In genomic region chr5:151770383-151771258, GRCh38 we compare ENCODE assay signal across 8 cellular contexts. TPM values are rescaled to one million over a fixed set of nuclear protein-coding genes. Genes with fewer than 3 reads are reported as not detected.
DNase-seq lines count a peak whose midpoint lies in the region; ATAC-seq and TF ChIP-seq lines count a peak whose summit lies in the region.

No MANE protein-coding gene starts in this region.

- POLR2A ChIA-PET in AG04449 (lab: Yijun Ruan, JAX), result interaction anchor here (0.6 to 3.1 kb wide), 17 partner anchors 12 to 518 kb away, joined by 3 to 16 read pairs (median 6); partner anchors contain the start of genes ATOX1, GM2A and SPARC
- POLR2A ChIA-PET in activated CD8-positive, alpha-beta T cell treated with anti-CD3 and anti-CD28 coated beads, Interleukin-2, amount 10 ng/mL, durations not matched to agents 7 days and 5 days (lab: Charles Lee), result interaction anchor here (0.6 to 6.8 kb wide), 16 partner anchors 10 to 620 kb away, joined by 3 to 100 read pairs (median 4); partner anchors contain the start of genes ATOX1 and SLC36A1

- no peak for TF ChIP-seq EP300 in neural cell (conservative IDR thresholded peaks at IDR 0.05; ENCODE audit: poor library complexity, severe bottlenecking)

- no peaks in the 10 kb centered on the region for H3K27me3 Mint-ChIP-seq in activated CD8-positive, alpha-beta T cell treated with anti-CD3 and anti-CD28 coated beads, Interleukin-2, amount 10 ng/mL, durations not matched to agents 7 days and 5 days (ENCODE audit: low read depth)
- H3K27me3 Mint-ChIP-seq in type B pancreatic cell, result no peaks in the 10 kb centered on the region

- H3K9me3 Mint-ChIP-seq in activated CD8-positive, alpha-beta T cell treated with anti-CD3 and anti-CD28 coated beads, Interleukin-2, amount 10 ng/mL, durations not matched to agents 7 days and 5 days (ENCODE audit: insufficient read depth), result no peaks in the 10 kb centered on the region
- H3K9me3 Mint-ChIP-seq in type B pancreatic cell, result no peaks in the 10 kb centered on the region

- H3K4me3 ChIP-seq in AG04449 (ENCODE audit: low read depth, low read length) (peak overlapping the region; percentile 58), neural cell (ENCODE audit: low read length) (peak overlapping the region; percentile 71)

- H3K4me2 ChIP-seq in neural cell (ENCODE audit: low read length), result peak overlapping the region; percentile 60

- H3K27me3 ChIP-seq in neural cell (ENCODE audit: insufficient read depth, low read depth, low read length), result no peaks in the 10 kb centered on the region

- H3K36me3 ChIP-seq in neural cell (ENCODE audit: insufficient read depth, low read length), result no peaks in the 10 kb centered on the region

- H3K4me3 Mint-ChIP-seq in activated CD8-positive, alpha-beta T cell treated with anti-CD3 and anti-CD28 coated beads, Interleukin-2, amount 10 ng/mL, durations not matched to agents 7 days and 5 days, result no peak overlapping the region
- H3K4me3 Mint-ChIP-seq in type B pancreatic cell, result peak overlapping the region; percentile 59

- no peak overlapping the region for H3K27ac Mint-ChIP-seq in activated CD8-positive, alpha-beta T cell treated with anti-CD3 and anti-CD28 coated beads, Interleukin-2, amount 10 ng/mL, durations not matched to agents 7 days and 5 days
- no peak overlapping the region for H3K27ac Mint-ChIP-seq in type B pancreatic cell

- H3F3A ChIP-seq in neural cell (ENCODE audit: insufficient read depth, low read length, poor library complexity, severe bottlenecking), result no peaks in the 10 kb centered on the region

- H3K9me3 ChIP-seq in neural cell (ENCODE audit: low read length), result no peaks in the 10 kb centered on the region

- peaks cover 5% of the 10 kb centered on the region for H4K20me1 ChIP-seq in neural cell (ENCODE audit: insufficient read depth)

- peak; percentile 35 for TF ChIP-seq CTCF in AG04449 (IDR thresholded peaks at IDR 0.05; ENCODE audit: insufficient read depth, low read length, missing control alignments)
- peak; percentile 38 for TF ChIP-seq CTCF in GM12874 (IDR thresholded peaks at IDR 0.05; ENCODE audit: insufficient read depth, low read depth, low read length)
- no peak for TF ChIP-seq CTCF in neural cell (IDR thresholded peaks at IDR 0.05; ENCODE audit: poor library complexity, severe bottlenecking)
- TF ChIP-seq CTCF in type B pancreatic cell (conservative IDR thresholded peaks at IDR 0.05), result no peak

- peak overlapping the region; percentile 88 for H3K27ac ChIP-seq in neural cell (ENCODE audit: low read length)

- TF ChIP-seq RAD21 in neural cell (conservative IDR thresholded peaks at IDR 0.05), result no peak

- H3K4me1 Mint-ChIP-seq in activated CD8-positive, alpha-beta T cell treated with anti-CD3 and anti-CD28 coated beads, Interleukin-2, amount 10 ng/mL, durations not matched to agents 7 days and 5 days (ENCODE audit: low read depth), result peaks cover 27% of the 10 kb centered on the region
- H3K4me1 Mint-ChIP-seq in type B pancreatic cell (ENCODE audit: unreplicated experiment), result peaks cover 23% of the 10 kb centered on the region

- peaks cover 22% of the 10 kb centered on the region for H3K79me2 ChIP-seq in neural cell (replicated peaks; ENCODE audit: insufficient read depth, low read length)

- CTCF ChIA-PET in AG04449 (lab: Yijun Ruan, JAX), result interaction anchor here (0.6 to 3.3 kb wide), 25 partner anchors 8 to 645 kb away, joined by 3 to 28 read pairs (median 5); partner anchors contain the start of genes ATOX1 and SLC36A1
- CTCF ChIA-PET in activated CD8-positive, alpha-beta T cell treated with anti-CD3 and anti-CD28 coated beads, Interleukin-2, amount 10 ng/mL, durations not matched to agents 7 days and 5 days (lab: Charles Lee), result interaction anchor here (0.6 to 5.3 kb wide), 28 partner anchors 8 to 322 kb away, joined by 3 to 53 read pairs (median 4); partner anchors contain the start of genes ATOX1, SLC36A1 and SPARC

- peaks cover 27% of the 10 kb centered on the region for H3K36me3 Mint-ChIP-seq in activated CD8-positive, alpha-beta T cell treated with anti-CD3 and anti-CD28 coated beads, Interleukin-2, amount 10 ng/mL, durations not matched to agents 7 days and 5 days (ENCODE audit: low read depth)
- no peaks in the 10 kb centered on the region for H3K36me3 Mint-ChIP-seq in type B pancreatic cell

- H3K9me2 ChIP-seq in neural cell (ENCODE audit: insufficient read depth, low read length), result no peaks in the 10 kb centered on the region

- peak overlapping the region; percentile 78 for H3K9ac ChIP-seq in neural cell (ENCODE audit: low read length)

- DNase-seq in AG04449 (ENCODE audit: low read depth, low spot score), result no peak
- peak; percentile 20 for DNase-seq in NCI-H1417 treated with DMSO at 0.1 percent for 48 hours (lab: John Stamatoyannopoulos, UW)
- no peak for DNase-seq in activated CD8-positive, alpha-beta T cell treated with anti-CD3 and anti-CD28 coated beads, Interleukin-2, amount 10 ng/mL, durations not matched to agents 7 days and 5 days
- DNase-seq in fibroblast of the conjunctiva (ENCODE audit: low read depth), result peak; percentile 81
- DNase-seq in type B pancreatic cell (ENCODE audit: extremely low spot score, unreplicated experiment), result peak; percentile 78

- peak overlapping the region; percentile 75 for H2AFZ ChIP-seq in neural cell (ENCODE audit: low read depth, low read length)

- peak; percentile 34 for ATAC-seq in HG02642 (IDR thresholded peaks at IDR 0.05; ENCODE audit: poor library complexity, unreplicated experiment)
- peak; percentile 21 for ATAC-seq in activated CD8-positive, alpha-beta T cell treated with anti-CD3 and anti-CD28 coated beads, Interleukin-2, amount 10 ng/mL, durations not matched to agents 7 days and 5 days

TF ChIP-seq in neural cell, 6 proteins besides CTCF, POLR2A, EP300 and RAD21:
- TF ChIP-seq EZH2 (IDR thresholded peaks at IDR 0.05; ENCODE audit: borderline replicate concordance, insufficient read depth, low read length, poor library complexity, severe bottlenecking) (no peak), TAF1 (IDR thresholded peaks at IDR 0.05; ENCODE audit: low read depth) (no peak), POLR2AphosphoS5 (IDR thresholded peaks at IDR 0.05) (no peak), SMC3 (conservative IDR thresholded peaks at IDR 0.05; ENCODE audit: poor library complexity) (no peak), MXI1 (conservative IDR thresholded peaks at IDR 0.05; ENCODE audit: poor library complexity, severe bottlenecking) (no peak), REST (IDR thresholded peaks at IDR 0.05; ENCODE audit: borderline replicate concordance) (no peak)

RNA-seq across cellular contexts. Expression of gene G3BP1, which starts 1.1 kb away (rescaled TPM):
- 100 to 1,000 TPM; 193 to 213 TPM for total RNA-seq in activated CD8-positive, alpha-beta T cell treated with anti-CD3 and anti-CD28 coated beads, Interleukin-2, amount 10 ng/mL, durations not matched to agents 7 days and 5 days
- polyA plus RNA-seq in neural cell, result 41.5 and 65.5 TPM in 2 replicates
- 94.7 and 115 TPM in 2 replicates for polyA minus RNA-seq in neural cell
- total RNA-seq in type B pancreatic cell (ENCODE audit: low replicate concordance), result 218 and 241 TPM in 2 replicates

RNA-seq across cellular contexts. Expression of gene ATOX1, which starts 12.2 kb away (rescaled TPM):
- total RNA-seq in activated CD8-positive, alpha-beta T cell treated with anti-CD3 and anti-CD28 coated beads, Interleukin-2, amount 10 ng/mL, durations not matched to agents 7 days and 5 days, result 10 to 100 TPM; 45.2 to 46.6 TPM
- 79.9 and 151 TPM in 2 replicates for polyA plus RNA-seq in neural cell
- polyA minus RNA-seq in neural cell, result 40.5 and 43.3 TPM in 2 replicates
- total RNA-seq in type B pancreatic cell (ENCODE audit: low replicate concordance), result 81.0 and 110 TPM in 2 replicates

Comparison
In these comparisons a context has a peak if more than half of its experiments do, and no peak if none do; other contexts are left out.
1. DNase-seq: peak in NCI-H1417 treated with DMSO at 0.1 percent for 48 hours (single experiment), fibroblast of the conjunctiva (single experiment) and type B pancreatic cell (single experiment); none in AG04449 (single experiment) and activated CD8-positive, alpha-beta T cell treated with anti-CD3 and anti-CD28 coated beads, Interleukin-2, amount 10 ng/mL, durations not matched to agents 7 days and 5 days (single experiment).
2. CTCF ChIP-seq: peak in AG04449 (single experiment) and GM12874 (single experiment); none in neural cell (single experiment) and type B pancreatic cell (single experiment).